Comparison of ENCODE assay signal across 8 cellular contexts in the genomic region with DNA sequence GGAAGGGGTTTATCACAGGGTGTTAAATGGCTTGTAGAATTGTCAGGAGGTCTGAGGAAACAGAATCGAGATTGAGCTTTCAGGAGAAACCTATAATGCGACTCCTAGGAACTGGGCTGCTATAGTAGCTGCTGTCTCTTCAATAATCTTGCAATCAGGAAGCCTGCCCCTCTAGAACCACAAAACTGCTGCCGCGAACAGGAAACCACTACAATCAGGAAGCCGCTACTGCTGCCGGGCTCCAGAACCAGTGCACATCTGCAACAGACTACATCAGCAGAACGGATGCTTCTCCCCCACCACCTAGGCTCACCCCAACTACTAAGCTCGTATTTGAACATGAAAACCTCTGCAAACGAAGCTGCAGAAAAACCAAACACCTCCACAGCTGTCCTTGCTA. TPM values are rescaled to one million over a fixed set of nuclear protein-coding genes. Genes with fewer than 3 reads are reported as not detected.
DNase-seq lines count a peak whose midpoint lies in the region; ATAC-seq and TF ChIP-seq lines count a peak whose summit lies in the region.

No MANE protein-coding gene starts in this region.

- intact Hi-C loops in A673 (cut with micrococcal nuclease; ENCODE audit: unreplicated experiment): no loop called here

- DNase-seq in A673 (ENCODE audit: low spot score) (peak; percentile 29), SIG-M5 treated with dmso at 0.1 percent for 504 hours (lab: John Stamatoyannopoulos, UW; ENCODE audit: unreplicated experiment) (peak; percentile 87), NCI-H2171 treated with DMSO at 0.1 percent for 48 hours (lab: John Stamatoyannopoulos, UW) (no peak), NCI-H226 (no peak), RKO (ENCODE audit: low spot score) (no peak)
- DNase-seq in activated naive CD4-positive, alpha-beta T cell treated with anti-CD3 and anti-CD28 coated beads, Interleukin-2, amount 50 U/mL, for 16 hours: peak; percentile 52
- DNase-seq in stimulated activated CD4-positive, alpha-beta T cell treated with anti-CD3 and anti-CD28 coated beads, Interleukin-12 subunit alpha, Interleukin-12 subunit beta, amount 100 ng/mL, for 4 hours: peak; percentile 56

- no peak overlapping the region for H3K4me3 ChIP-seq in A673 (ENCODE audit: low read depth, low read length, poor library complexity, severe bottlenecking)

- no TSS peak for BruUV-seq in A673 (replicated peaks; lab: Mats Ljungman, UMichigan)

- no peaks in the 10 kb centered on the region for H3K36me3 ChIP-seq in A673 (ENCODE audit: insufficient read depth, low read length, poor library complexity, severe bottlenecking)

- no peak for TF ChIP-seq CTCF in A673 (conservative IDR thresholded peaks at IDR 0.05; ENCODE audit: low read depth, low read length)

- ATAC-seq in GM21619 (IDR thresholded peaks at IDR 0.05; ENCODE audit: unreplicated experiment): peak; percentile 61

- H3K9me3 ChIP-seq in A673 (ENCODE audit: low read depth, low read length, poor library complexity, severe bottlenecking): no peaks in the 10 kb centered on the region

- peaks cover 19% of the 10 kb centered on the region for H3K4me1 ChIP-seq in A673 (ENCODE audit: insufficient read depth, low read length, poor library complexity, severe bottlenecking)

- POLR2A ChIA-PET in A673 (lab: Charles Lee; ENCODE audit: low non-redundant PET): no interaction called here

- no peak overlapping the region for H3K27ac ChIP-seq in A673 (ENCODE audit: low read depth, low read length, poor library complexity, severe bottlenecking)

- CTCF ChIA-PET in A673 (lab: Charles Lee): interaction anchor here (1.3 kb wide), 1 partner anchor 8 kb away, joined by 5 read pairs; no protein-coding TSS in a partner anchor

- no peaks in the 10 kb centered on the region for H3K27me3 ChIP-seq in A673 (replicated peaks; ENCODE audit: insufficient read depth, low read depth, low read length, poor library complexity)

RNA-seq across cellular contexts. Expression of a gene that starts 31.6 kb away (rescaled TPM):
- not detected in 2 replicates for total RNA-seq in A673 (2021)

Comparison
In these comparisons a context has a peak if more than half of its experiments do, and no peak if none do; other contexts are left out.
1. DNase-seq: peak in A673 (single experiment), SIG-M5 treated with dmso at 0.1 percent for 504 hours (single experiment), activated naive CD4-positive, alpha-beta T cell treated with anti-CD3 and anti-CD28 coated beads, Interleukin-2, amount 50 U/mL, for 16 hours (single experiment) and stimulated activated CD4-positive, alpha-beta T cell treated with anti-CD3 and anti-CD28 coated beads, Interleukin-12 subunit alpha, Interleukin-12 subunit beta, amount 100 ng/mL, for 4 hours (single experiment); none in NCI-H2171 treated with DMSO at 0.1 percent for 48 hours (single experiment), NCI-H226 (single experiment) and RKO (single experiment).